30 cellular contexts compared by ENCODE assay signal in the genomic region with DNA sequence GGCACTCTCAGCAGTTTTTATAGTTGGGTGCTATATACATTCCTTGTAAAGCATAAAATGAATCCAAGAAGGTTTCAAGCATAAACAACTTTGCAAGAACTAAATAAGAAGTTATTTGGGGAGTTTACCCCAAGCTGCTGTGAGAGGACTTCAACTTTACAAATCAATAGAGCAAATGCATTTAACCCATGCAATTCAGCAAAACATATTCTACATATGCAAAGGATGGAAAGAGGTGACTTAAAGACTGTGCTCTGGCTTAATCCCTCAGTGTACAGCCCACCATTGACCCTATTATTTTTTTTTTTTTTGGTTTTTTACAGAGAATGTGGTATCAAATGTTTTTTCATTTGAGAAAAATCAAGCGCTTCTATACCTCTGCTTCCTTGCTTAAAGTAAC.
"Had no signal": no experiment of that assay in that cellular context is flagged by ENCODE, and none has a peak within 500 bp of the region (broad histone marks: within the 10 kb centered on the region; RNA-seq: fewer than 3 reads in every experiment).

No MANE protein-coding gene starts in this region.

- H3K4me1 Mint-ChIP-seq: natural killer cell; neural progenitor cell; stimulated activated naive CD8-positive, alpha-beta T cell treated with anti-CD3 and anti-CD28 coated beads, Interleukin-15, amount 100 ng/mL, for 72 hours had no signal

- H3K27ac ChIP-seq: neural progenitor cell, ovary, parathyroid adenoma, psoas muscle, right lobe of liver, sigmoid colon, suprapubic skin, testis, tibial artery, transverse colon, upper lobe of right lung, uterus had no signal

- ATAC-seq: natural killer cell; psoas muscle; right cardiac atrium; right lobe of liver; stimulated activated memory B cell treated with anti-CD40 and anti-IgM and Interleukin-4, amounts not matched to agents 10 μg/mL and 1 μg/mL and 100 μg/mL, for 72 hours; stimulated activated naive CD8-positive, alpha-beta T cell treated with anti-CD3 and anti-CD28 coated beads, Interleukin-15, amount 100 ng/mL, for 72 hours; stimulated activated naive CD8-positive, alpha-beta T cell treated with anti-CD3 and anti-CD28 coated beads, Interleukin-15, Interleukin-2, amounts not matched to agents 100 U/mL and 50 U/mL, for 24 hours; upper lobe of right lung had no signal

- H3K27me3 ChIP-seq: neural progenitor cell, ovary, right lobe of liver, sigmoid colon, suprapubic skin, testis, tibial artery, transverse colon, upper lobe of right lung, uterus had no signal

- H3K9ac ChIP-seq: neural progenitor cell, parathyroid adenoma had no signal

- DNase-seq: natural killer cell; occipital lobe; ovary; posterior cingulate gyrus; psoas muscle; right cardiac atrium; right lobe of liver; sigmoid colon; small intestine; stimulated activated CD4-positive, alpha-beta T cell treated with anti-CD3 and anti-CD28 coated beads, Interleukin-15, amount 100 ng/mL, for 24 hours; stimulated activated CD4-positive, alpha-beta T cell treated with anti-CD3 and anti-CD28 coated beads, Interleukin-2, amount 100 ng/mL, for 24 hours; stimulated activated CD4-positive, alpha-beta T cell treated with anti-CD3 and anti-CD28 coated beads, Interleukin-2, amount 100 ng/mL, for 48 hours; stimulated activated CD4-positive, alpha-beta T cell treated with anti-CD3 and anti-CD28 coated beads, Interleukin-4, amount 100 ng/mL, for 4 hours; stimulated activated CD8-positive, alpha-beta memory T cell treated with anti-CD3 and anti-CD28 coated beads, Interleukin-4, amount 100 ng/mL, for 48 hours; stimulated activated naive CD4-positive, alpha-beta T cell; stimulated activated naive CD8-positive, alpha-beta T cell treated with anti-CD3 and anti-CD28 coated beads, Interleukin-15, amount 100 ng/mL, for 72 hours; stimulated activated naive CD8-positive, alpha-beta T cell treated with anti-CD3 and anti-CD28 coated beads, Interleukin-15, Interleukin-2, amounts not matched to agents 100 U/mL and 50 U/mL, for 24 hours; substantia nigra; testis; tibial artery; transverse colon; upper lobe of right lung; uterus had no signal

- H3K9me3 ChIP-seq: ovary, psoas muscle, right lobe of liver, sigmoid colon, suprapubic skin, testis, tibial artery, transverse colon, upper lobe of right lung, uterus had no signal

- H3K9me3 Mint-ChIP-seq: stimulated activated memory B cell treated with anti-CD40 and anti-IgM and Interleukin-4, amounts not matched to agents 10 μg/mL and 1 μg/mL and 100 μg/mL, for 72 hours; type B pancreatic cell had no signal

- H3K4me1 ChIP-seq: neural progenitor cell, parathyroid adenoma, psoas muscle, right lobe of liver, sigmoid colon, suprapubic skin, testis, transverse colon, upper lobe of right lung, uterus had no signal

- H3K36me3 Mint-ChIP-seq: natural killer cell; neural progenitor cell; stimulated activated memory B cell treated with anti-CD40 and anti-IgM and Interleukin-4, amounts not matched to agents 10 μg/mL and 1 μg/mL and 100 μg/mL, for 72 hours; type B pancreatic cell had no signal

- H3K4me3 Mint-ChIP-seq: natural killer cell; nephron; neural progenitor cell; stimulated activated memory B cell treated with anti-CD40 and anti-IgM and Interleukin-4, amounts not matched to agents 10 μg/mL and 1 μg/mL and 100 μg/mL, for 72 hours; stimulated activated naive CD8-positive, alpha-beta T cell treated with anti-CD3 and anti-CD28 coated beads, Interleukin-15, amount 100 ng/mL, for 72 hours; type B pancreatic cell had no signal

- H3K27ac Mint-ChIP-seq: natural killer cell; nephron; neural progenitor cell; progenitor cell of endocrine pancreas; stimulated activated memory B cell treated with anti-CD40 and anti-IgM and Interleukin-4, amounts not matched to agents 10 μg/mL and 1 μg/mL and 100 μg/mL, for 72 hours; stimulated activated naive CD8-positive, alpha-beta T cell treated with anti-CD3 and anti-CD28 coated beads, Interleukin-15, amount 100 ng/mL, for 72 hours; type B pancreatic cell had no signal

- H3K27me3 Mint-ChIP-seq: progenitor cell of endocrine pancreas; stimulated activated naive CD8-positive, alpha-beta T cell treated with anti-CD3 and anti-CD28 coated beads, Interleukin-15, amount 100 ng/mL, for 72 hours; type B pancreatic cell had no signal

- H3K4me3 ChIP-seq: neural progenitor cell, ovary, psoas muscle, right lobe of liver, sigmoid colon, suprapubic skin, testis, tibial artery, transverse colon, upper lobe of right lung, uterus had no signal

- H3K36me3 ChIP-seq: neural progenitor cell, ovary, right lobe of liver, sigmoid colon, suprapubic skin, tibial artery, transverse colon, upper lobe of right lung, uterus had no signal
